Comparison of ENCODE assay signal across 14 cellular contexts in the genomic region with DNA sequence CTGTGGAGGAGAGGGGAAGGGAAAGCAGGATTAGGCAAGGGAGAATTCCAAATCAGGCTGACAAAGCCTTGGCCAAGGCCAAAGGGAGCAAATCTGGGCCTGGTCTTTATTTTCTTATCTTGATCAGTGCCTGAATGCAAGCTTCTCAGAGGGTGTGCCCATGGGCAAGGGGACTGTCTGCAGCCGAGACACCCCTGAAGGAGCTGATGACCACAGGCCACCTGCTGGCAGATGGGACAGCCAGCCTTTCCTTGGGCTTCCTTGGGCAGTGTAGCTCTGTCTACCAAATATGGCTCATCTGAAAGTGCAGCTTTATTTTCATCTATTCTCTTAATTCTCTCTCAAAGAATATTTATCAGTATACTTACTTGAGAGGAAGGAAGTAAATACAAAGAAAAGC.
"Had no signal": no experiment of that assay in that cellular context is flagged by ENCODE, and none has a peak within 500 bp of the region (broad histone marks: within the 10 kb centered on the region; RNA-seq: fewer than 3 reads in every experiment).

No MANE protein-coding gene starts in this region.

- ATAC-seq: heart right ventricle had no signal

- H3K4me3 Mint-ChIP-seq: activated naive CD8-positive, alpha-beta T cell treated with anti-CD3 and anti-CD28 coated beads, Interleukin-2, amount 10 ng/mL, durations not matched to agents 7 days and 5 days; mesothelial cell of epicardium; T-helper 2 cell treated with Interferon-gamma antibody and Interleukin-4, amounts not matched to agents 5 μg/mL and 100 μg/mL, for 36 hours had no signal

- H3K4me1 Mint-ChIP-seq: activated naive CD8-positive, alpha-beta T cell treated with anti-CD3 and anti-CD28 coated beads, Interleukin-2, amount 10 ng/mL, durations not matched to agents 7 days and 5 days; mesothelial cell of epicardium had no signal

- H3K36me3 ChIP-seq: ascending aorta, cardiac muscle cell had no signal

- H3K27ac ChIP-seq: ascending aorta, cardiac muscle cell, heart right ventricle, parathyroid adenoma had no signal

- H3K4me3 ChIP-seq: ascending aorta, cardiac muscle cell, heart right ventricle, skin epidermis had no signal

- H3K27me3 ChIP-seq: ascending aorta, cardiac muscle cell, heart right ventricle had no signal

- H3K4me1 ChIP-seq: ascending aorta, parathyroid adenoma had no signal

- H3K27me3 Mint-ChIP-seq: activated naive CD8-positive, alpha-beta T cell treated with anti-CD3 and anti-CD28 coated beads, Interleukin-2, amount 10 ng/mL, durations not matched to agents 7 days and 5 days had no signal

- H3K27ac Mint-ChIP-seq: activated naive CD8-positive, alpha-beta T cell treated with anti-CD3 and anti-CD28 coated beads, Interleukin-2, amount 10 ng/mL, durations not matched to agents 7 days and 5 days; mesothelial cell of epicardium; T-helper 2 cell treated with Interferon-gamma antibody and Interleukin-4, amounts not matched to agents 5 μg/mL and 100 μg/mL, for 36 hours had no signal

- H3K9me3 Mint-ChIP-seq: T-helper 2 cell treated with Interferon-gamma antibody and Interleukin-4, amounts not matched to agents 5 μg/mL and 100 μg/mL, for 36 hours had no signal

- H3K9ac ChIP-seq: parathyroid adenoma had no signal

- DNase-seq: activated CD4-positive, alpha-beta T cell treated with anti-CD3 and anti-CD28 coated beads, Interleukin-2, amount 50 U/mL, for 48 hours; activated CD4-positive, CD25-positive, alpha-beta regulatory T cell treated with anti-CD3 and anti-CD28 coated beads, Interleukin-2, amount 50 U/mL, for 72 hours; activated gamma-delta T cell; activated naive CD8-positive, alpha-beta T cell treated with anti-CD3 and anti-CD28 coated beads, Interleukin-2, amount 10 ng/mL, durations not matched to agents 7 days and 5 days; activated T-cell treated with anti-CD3 and anti-CD28 coated beads, Interleukin-2, amount 50 U/mL, for 48 hours; foreskin melanocyte; heart right ventricle; kidney glomerular epithelial cell had no signal

- H3K9me3 ChIP-seq: ascending aorta had no signal
